ENCODE assay signal across 13 cellular contexts in genomic region chr1:42993631-42994121, GRCh38. TPM values are rescaled to one million over a fixed set of nuclear protein-coding genes. Genes with fewer than 3 reads are reported as not detected.
DNase-seq lines count a peak whose midpoint lies in the region; ATAC-seq and TF ChIP-seq lines count a peak whose summit lies in the region.
"Had no signal": no experiment of that assay in that cellular context is flagged by ENCODE, and none has a peak within 500 bp of the region (broad histone marks: within the 10 kb centered on the region; RNA-seq: fewer than 3 reads in every experiment).

No MANE protein-coding gene starts in this region.

- H3K36me3 Mint-ChIP-seq in CD14-positive monocyte = no peaks in the 10 kb centered on the region
- no peaks in the 10 kb centered on the region for H3K36me3 Mint-ChIP-seq in activated T-helper 2 cell treated with anti-CD3 and anti-CD28 coated beads, Interferon-gamma antibody, Interleukin-2, Interleukin-4, amounts not matched to agents 10 μg/mL and 5 μg/mL and 100 μg/mL, durations not matched to agents 14 hours and 24 hours and 36 hours (ENCODE audit: low read depth)

- H3K4me1 Mint-ChIP-seq in CD14-positive monocyte = peaks cover 11% of the 10 kb centered on the region
- no peaks in the 10 kb centered on the region for H3K4me1 Mint-ChIP-seq in activated T-helper 2 cell treated with anti-CD3 and anti-CD28 coated beads, Interferon-gamma antibody, Interleukin-2, Interleukin-4, amounts not matched to agents 10 μg/mL and 5 μg/mL and 100 μg/mL, durations not matched to agents 14 hours and 24 hours and 36 hours (ENCODE audit: low read depth)

- peaks cover 0 to 3% (median 0%) of the 10 kb centered on the region in 7 donors for H3K9me3 Mint-ChIP-seq in CD14-positive monocyte
- no peaks in the 10 kb centered on the region for H3K9me3 Mint-ChIP-seq in activated T-helper 2 cell treated with anti-CD3 and anti-CD28 coated beads, Interferon-gamma antibody, Interleukin-2, Interleukin-4, amounts not matched to agents 10 μg/mL and 5 μg/mL and 100 μg/mL, durations not matched to agents 14 hours and 24 hours and 36 hours

- H3K27me3 Mint-ChIP-seq in CD14-positive monocyte (ENCODE audit: low read depth in 3 of 3) = peaks cover 0 to 2% (median 0%) of the 10 kb centered on the region in 3 donors
- no peaks in the 10 kb centered on the region for H3K27me3 Mint-ChIP-seq in activated T-helper 2 cell treated with anti-CD3 and anti-CD28 coated beads, Interferon-gamma antibody, Interleukin-2, Interleukin-4, amounts not matched to agents 10 μg/mL and 5 μg/mL and 100 μg/mL, durations not matched to agents 14 hours and 24 hours and 36 hours (ENCODE audit: low read depth)

- no peak for TF ChIP-seq CTCF in CD14-positive monocyte (IDR thresholded peaks at IDR 0.05)

- H3K27ac Mint-ChIP-seq in CD14-positive monocyte = peak overlapping the region in 4 of 7 donors; percentile 2 to 67 (median 36)
- H3K27ac Mint-ChIP-seq in activated T-helper 2 cell treated with anti-CD3 and anti-CD28 coated beads, Interferon-gamma antibody, Interleukin-2, Interleukin-4, amounts not matched to agents 10 μg/mL and 5 μg/mL and 100 μg/mL, durations not matched to agents 14 hours and 24 hours and 36 hours = no peak overlapping the region
- H3K27ac Mint-ChIP-seq: activated naive CD8-positive, alpha-beta T cell treated with anti-CD3 and anti-CD28 coated beads, Interleukin-2, amount 10 ng/mL, durations not matched to agents 7 days and 5 days had no signal

- intact Hi-C loops in CD14-positive monocyte (cut with micrococcal nuclease) = loop anchor here in 1 of 2 donors (10.0 kb wide), 1 partner anchor 69 kb away; no protein-coding TSS in a partner anchor
- intact Hi-C loops in activated T-helper 2 cell treated with anti-CD3 and anti-CD28 coated beads, Interferon-gamma antibody, Interleukin-2, Interleukin-4, amounts not matched to agents 10 μg/mL and 5 μg/mL and 100 μg/mL, durations not matched to agents 14 hours and 24 hours and 36 hours (cut with micrococcal nuclease) = no loop called here

- DNase-seq in CD14-positive monocyte (ENCODE audit: low spot score) = peak; percentile 60
- peak; percentile 82 for DNase-seq in NCI-H2196 (lab: John Stamatoyannopoulos, UW; ENCODE audit: unreplicated experiment)
- peak; percentile 24 for DNase-seq in cerebellar cortex (ENCODE audit: low spot score)
- peak; percentile 3 for DNase-seq in myocyte (ENCODE audit: low read depth)
- DNase-seq in foreskin melanocyte = no peak
- DNase-seq in activated T-helper 2 cell treated with anti-CD3 and anti-CD28 coated beads, Interferon-gamma antibody, Interleukin-2, Interleukin-4, amounts not matched to agents 10 μg/mL and 5 μg/mL and 100 μg/mL, durations not matched to agents 14 hours and 24 hours and 36 hours (ENCODE audit: low spot score) = no peak
- no peak for DNase-seq in activated CD8-positive, alpha-beta memory T cell treated with anti-CD3 and anti-CD28 coated beads, Interleukin-2, amount 50 U/mL, for 4 hours
- DNase-seq: activated naive CD8-positive, alpha-beta T cell treated with anti-CD3 and anti-CD28 coated beads, Interleukin-2, amount 10 ng/mL, durations not matched to agents 7 days and 5 days; esophagus squamous epithelium; SHP77 treated with DMSO at 0.1 percent for 48 hours; stimulated activated CD4-positive, alpha-beta T cell treated with anti-CD3 and anti-CD28 coated beads, Interleukin-4, amount 100 ng/mL, for 1 hour; stimulated activated naive CD4-positive, alpha-beta T cell treated with Interleukin-2 at 50 U/mL for 16 hours had no signal

- no peak for ATAC-seq in GM18502 (IDR thresholded peaks at IDR 0.05; ENCODE audit: poor library complexity, unreplicated experiment)

- H3K4me3 Mint-ChIP-seq in CD14-positive monocyte = peak overlapping the region in 1 of 2 donors; percentile 49
- no peak overlapping the region for H3K4me3 Mint-ChIP-seq in activated T-helper 2 cell treated with anti-CD3 and anti-CD28 coated beads, Interferon-gamma antibody, Interleukin-2, Interleukin-4, amounts not matched to agents 10 μg/mL and 5 μg/mL and 100 μg/mL, durations not matched to agents 14 hours and 24 hours and 36 hours (ENCODE audit: low read depth)
- H3K4me3 Mint-ChIP-seq: activated naive CD8-positive, alpha-beta T cell treated with anti-CD3 and anti-CD28 coated beads, Interleukin-2, amount 10 ng/mL, durations not matched to agents 7 days and 5 days had no signal

RNA-seq across cellular contexts. Expression of gene SLC2A1, which starts 35.0 kb away (rescaled TPM):
- under 1 TPM; 0.56 to 0.71 TPM for polyA plus RNA-seq in CD14-positive monocyte
- total RNA-seq in myocyte = 146 and 164 TPM in 2 replicates
- 227 TPM for polyA plus RNA-seq in myocyte (2012)
- 143 and 155 TPM in 2 replicates for total RNA-seq in activated T-helper 2 cell treated with anti-CD3 and anti-CD28 coated beads, Interferon-gamma antibody, Interleukin-2, Interleukin-4, amounts not matched to agents 10 μg/mL and 5 μg/mL and 100 μg/mL, durations not matched to agents 14 hours and 24 hours and 36 hours

Comparison
In these comparisons a context has a peak if more than half of its experiments do, and no peak if none do; other contexts are left out.
1. DNase-seq: peak in CD14-positive monocyte (single experiment), NCI-H2196 (single experiment), cerebellar cortex (single experiment) and myocyte (single experiment); none in foreskin melanocyte (single experiment), activated T-helper 2 cell treated with anti-CD3 and anti-CD28 coated beads, Interferon-gamma antibody, Interleukin-2, Interleukin-4, amounts not matched to agents 10 μg/mL and 5 μg/mL and 100 μg/mL, durations not matched to agents 14 hours and 24 hours and 36 hours (single experiment) and activated CD8-positive, alpha-beta memory T cell treated with anti-CD3 and anti-CD28 coated beads, Interleukin-2, amount 50 U/mL, for 4 hours (single experiment).